20 cellular contexts compared by ENCODE assay signal in genomic region chr2:46117994-46118393, GRCh38.
DNase-seq lines count a peak whose midpoint lies in the region; ATAC-seq, FAIRE-seq and TF ChIP-seq lines count a peak whose summit lies in the region.
"Had no signal": no experiment of that assay in that cellular context is flagged by ENCODE, and none has a peak within 500 bp of the region (broad histone marks: within the 10 kb centered on the region; RNA-seq: fewer than 3 reads in every experiment).

No MANE protein-coding gene starts in this region.

- no peak for ATAC-seq in heart left ventricle
- ATAC-seq in upper lobe of right lung, result no peak

- BruUV-seq in PC-9 (replicated peaks; lab: Mats Ljungman, UMichigan), result no TSS peak

- dilution Hi-C loops in keratinocyte (cut with MboI; ENCODE audit: extremely low pct_ligation_motif_present, low sequenced_read_pairs), result no loop called here

- H3F3A ChIP-seq in PC-9 (ENCODE audit: insufficient read depth, low read depth), result peaks cover 32% of the 10 kb centered on the region

- CTCF ChIA-PET in PC-9 (lab: Charles Lee), result interaction anchor here (2.1 kb wide), 1 partner anchor 55 kb away, joined by 16 read pairs; no protein-coding TSS in a partner anchor

- no peak overlapping the region for H3K9ac ChIP-seq in keratinocyte (ENCODE audit: control insufficient read depth, extremely low read depth, insufficient read depth, low read length)

- H4K20me1 ChIP-seq in PC-9 (ENCODE audit: insufficient read depth) (no peaks in the 10 kb centered on the region), keratinocyte (ENCODE audit: control insufficient read depth, extremely low read depth, insufficient read depth, low read length) (no peaks in the 10 kb centered on the region)

- peaks cover 2% of the 10 kb centered on the region for H3K9me1 ChIP-seq in keratinocyte (ENCODE audit: control insufficient read depth, extremely low read depth, insufficient read depth, low read length)

- no peak for FAIRE-seq in keratinocyte (lab: Jason Lieb, UNC)
- FAIRE-seq: GM12892, GM19239 had no signal

- H3K36me3 ChIP-seq in heart left ventricle, result no peaks in the 10 kb centered on the region
- no peaks in the 10 kb centered on the region for H3K36me3 ChIP-seq in PC-9 (ENCODE audit: low read depth)
- no peaks in the 10 kb centered on the region for H3K36me3 ChIP-seq in keratinocyte (ENCODE audit: control insufficient read depth in 2 of 2, extremely low read depth in 1 of 2, insufficient read depth in 2 of 2, low read length in 2 of 2)
- H3K36me3 ChIP-seq in upper lobe of right lung, result no peaks in the 10 kb centered on the region

- H3K27me3 ChIP-seq in heart left ventricle (no peaks in the 10 kb centered on the region), PC-9 (ENCODE audit: insufficient read depth, low read depth) (no peaks in the 10 kb centered on the region), keratinocyte (ENCODE audit: control insufficient read depth, extremely low read depth, insufficient read depth, low read length) (no peaks in the 10 kb centered on the region), upper lobe of right lung (no peaks in the 10 kb centered on the region)

- TF ChIP-seq CTCF in heart left ventricle (IDR thresholded peaks at IDR 0.05), result no peak
- no peak for TF ChIP-seq CTCF in PC-9 (conservative IDR thresholded peaks at IDR 0.05)
- TF ChIP-seq CTCF in keratinocyte (optimal IDR thresholded peaks at IDR 0.05 in 1 of 3, IDR thresholded peaks at IDR 0.05 in 1 of 3, conservative IDR thresholded peaks at IDR 0.05 in 1 of 3; ENCODE audit: extremely low read depth in 1 of 3, insufficient read depth in 2 of 3, low read length in 3 of 3), result no peak
- TF ChIP-seq CTCF in upper lobe of right lung (IDR thresholded peaks at IDR 0.05), result no peak

- H3K4me1 ChIP-seq in heart left ventricle (peaks cover 4 to 71% (median 57%) of the 10 kb centered on the region in 12 donors), PC-9 (replicated peaks; ENCODE audit: insufficient read depth) (peaks cover 55% of the 10 kb centered on the region), keratinocyte (ENCODE audit: control insufficient read depth, extremely low read depth, insufficient read depth, low read length) (peaks cover 14% of the 10 kb centered on the region), upper lobe of right lung (peaks cover 21% of the 10 kb centered on the region)

- POLR2A ChIA-PET in PC-9 (lab: Charles Lee; ENCODE audit: unreplicated experiment), result interaction anchor here (0.6 kb wide), 1 partner anchor 11 kb away, joined by 7 read pairs; no protein-coding TSS in a partner anchor

- H3K27ac ChIP-seq in heart left ventricle (peak overlapping the region in 11 of 12 donors; percentile 71 to 90 (median 79)), PC-9 (peak overlapping the region; percentile 67), keratinocyte (ENCODE audit: control insufficient read depth, insufficient read depth, low read length) (peak overlapping the region; percentile 28), upper lobe of right lung (peak overlapping the region; percentile 53)
- H3K27ac ChIP-seq: C4-2B had no signal

- H3K4me2 ChIP-seq in PC-9 (peak overlapping the region; percentile 35), keratinocyte (ENCODE audit: control insufficient read depth, extremely low read depth, insufficient read depth, low read depth, low read length) (peak overlapping the region; percentile 74)

- H3K4me3 ChIP-seq in heart left ventricle (no peak overlapping the region), PC-9 (no peak overlapping the region), keratinocyte (ENCODE audit: control insufficient read depth in 2 of 3, extremely low read depth in 1 of 3, insufficient read depth in 2 of 3, low read depth in 1 of 3, low read length in 3 of 3) (no peak overlapping the region), upper lobe of right lung (no peak overlapping the region)

- H3K9me3 ChIP-seq in heart left ventricle (no peaks in the 10 kb centered on the region), PC-9 (ENCODE audit: insufficient read depth, low read depth) (no peaks in the 10 kb centered on the region), keratinocyte (ENCODE audit: control insufficient read depth, low read depth, low read length) (no peaks in the 10 kb centered on the region), upper lobe of right lung (no peaks in the 10 kb centered on the region)

- H3K79me2 ChIP-seq in PC-9 (ENCODE audit: low read depth), result no peaks in the 10 kb centered on the region
- no peaks in the 10 kb centered on the region for H3K79me2 ChIP-seq in keratinocyte (ENCODE audit: control insufficient read depth, insufficient read depth, low read length)

- no peaks in the 10 kb centered on the region for H3K9me2 ChIP-seq in PC-9 (ENCODE audit: insufficient read depth)

- no peak for TF ChIP-seq POLR2A in heart left ventricle (IDR thresholded peaks at IDR 0.05)

- DNase-seq in heart left ventricle (no peak), cardiac septum (ENCODE audit: low spot score) (no peak), PC-9 (no peak), keratinocyte (ENCODE audit: low read depth, low spot score) (no peak), upper lobe of right lung (no peak), DMS79 (lab: John Stamatoyannopoulos, UW) (no peak), hepatic stellate cell (ENCODE audit: low spot score) (no peak), kidney tubule cell (ENCODE audit: low spot score) (no peak)
- DNase-seq: COR-L47; DMS79 treated with DMSO at 0.1 percent for 48 hours; GDM1; GOT3; KG1; NCI-H1105; NCI-H187; NCI-H69; NK-92 treated with Interleukin-12 subunit alpha and Interleukin-12 subunit beta, amount 100 ng/mL, for 24 hours had no signal

- no peak overlapping the region for H2AFZ ChIP-seq in PC-9
- H2AFZ ChIP-seq in keratinocyte (ENCODE audit: control insufficient read depth, low read length), result no peak overlapping the region

- WGBS in heart left ventricle, 4 donors, result 86 to 91% (median 89%) methylated on average over 3 of the region's 3 CpGs

- intact Hi-C loops in heart left ventricle (cut with DNase I) (loop anchor here in 3 of 10 donors (2.0 to 10.0 kb wide), 4 partner anchors 51 to 179 kb away; partner anchors contain the start of gene EPAS1 (in 1 of the 3)), cardiac septum (cut with DNase I) (no loop called here), PC-9 (cut with micrococcal nuclease; ENCODE audit: unreplicated experiment) (loop anchor here (2.0 kb wide), 3 partner anchors 47 to 61 kb away; no protein-coding TSS in a partner anchor), upper lobe of right lung (cut with DNase I) (no loop called here)

Comparison
In these comparisons a context has a peak if more than half of its experiments do, and no peak if none do; other contexts are left out.
1. H3K27ac ChIP-seq: peak in every context shown above with its lines; median percentile 79 in heart left ventricle; 67 in PC-9; 53 in upper lobe of right lung; 28 in keratinocyte.